8 cellular contexts compared by ENCODE assay signal in genomic region chr14:21070610-21071224, GRCh38. TPM values are rescaled to one million over a fixed set of nuclear protein-coding genes. Genes with fewer than 3 reads are reported as not detected.
DNase-seq lines count a peak whose midpoint lies in the region; ATAC-seq and TF ChIP-seq lines count a peak whose summit lies in the region.

No MANE protein-coding gene starts in this region.

- intact Hi-C loops in activated naive CD4-positive, alpha-beta T cell treated with anti-CD3 and anti-CD28 coated beads for 36 hours (cut with micrococcal nuclease) = no loop called here
- intact Hi-C loops in right lobe of liver (cut with DNase I) = no loop called here

- H3K4me1 Mint-ChIP-seq in activated naive CD4-positive, alpha-beta T cell treated with anti-CD3 and anti-CD28 coated beads for 36 hours (ENCODE audit: low read depth) = peaks cover 29% of the 10 kb centered on the region

- CTCF ChIA-PET in activated naive CD4-positive, alpha-beta T cell treated with anti-CD3 and anti-CD28 coated beads for 36 hours (lab: Charles Lee) = interaction anchor here (1.0 to 5.8 kb wide), 9 partner anchors 16 to 145 kb away, joined by 4 to 60 read pairs (median 13); no protein-coding TSS in a partner anchor

- no peak for TF ChIP-seq POLR2A in right lobe of liver (IDR thresholded peaks at IDR 0.05)

- peaks cover 58% of the 10 kb centered on the region for H3K27me3 Mint-ChIP-seq in activated naive CD4-positive, alpha-beta T cell treated with anti-CD3 and anti-CD28 coated beads for 36 hours (ENCODE audit: low read depth)

- H3K9me3 ChIP-seq in right lobe of liver = no peaks in the 10 kb centered on the region

- peaks cover 0 to 3% (median under 1%) of the 10 kb centered on the region in 4 donors for H3K36me3 ChIP-seq in right lobe of liver

- no peak overlapping the region for H3K27ac Mint-ChIP-seq in activated naive CD4-positive, alpha-beta T cell treated with anti-CD3 and anti-CD28 coated beads for 36 hours

- ATAC-seq in HG02885 (IDR thresholded peaks at IDR 0.05; ENCODE audit: poor library complexity, unreplicated experiment) (peak; percentile 1), right lobe of liver (peak; percentile 31 to 45 (median 34)), HG02840 (IDR thresholded peaks at IDR 0.05; ENCODE audit: low FRiP score, unreplicated experiment) (no peak)

- TF ChIP-seq CTCF in right lobe of liver (IDR thresholded peaks at IDR 0.05) = no peak

- H3K27me3 ChIP-seq in right lobe of liver = no peaks in the 10 kb centered on the region

- H3K9me3 Mint-ChIP-seq in activated naive CD4-positive, alpha-beta T cell treated with anti-CD3 and anti-CD28 coated beads for 36 hours = no peaks in the 10 kb centered on the region

- H3K4me3 Mint-ChIP-seq in activated naive CD4-positive, alpha-beta T cell treated with anti-CD3 and anti-CD28 coated beads for 36 hours = peak overlapping the region; percentile 65

- WGBS in right lobe of liver (ENCODE audit: insufficient coverage, low coverage, low lambda C conversion rate, missing lambda C conversion rate) = 1% methylated on average over 23 of the region's 23 CpGs

- peak overlapping the region; percentile 73 to 75 (median 74) for H3K4me3 ChIP-seq in right lobe of liver

- peaks cover 0 to 25% (median 5%) of the 10 kb centered on the region in 4 donors for H3K4me1 ChIP-seq in right lobe of liver

- DNase-seq in activated naive CD4-positive, alpha-beta T cell treated with anti-CD3 and anti-CD28 coated beads for 36 hours = peak; percentile 23
- no peak for DNase-seq in activated naive CD4-positive, alpha-beta T cell treated with anti-CD3 and anti-CD28 coated beads, Interleukin-2, amount 50 U/mL, for 16 hours
- peak; percentile 61 for DNase-seq in RKO (ENCODE audit: low spot score)
- peak; percentile 18 for DNase-seq in dedifferentiated amniotic fluid mesenchymal stem cell (ENCODE audit: extremely low spot score)
- DNase-seq in right lobe of liver = peak; percentile 62 to 74 (median 72)
- peak in 33 of 49 donors; percentile 39 to 82 (median 62) for DNase-seq in substantia nigra (lab: John Stamatoyannopoulos, UW)

- no peaks in the 10 kb centered on the region for H3K36me3 Mint-ChIP-seq in activated naive CD4-positive, alpha-beta T cell treated with anti-CD3 and anti-CD28 coated beads for 36 hours (ENCODE audit: low read depth)

- H3K27ac ChIP-seq in right lobe of liver (peak overlapping the region; percentile 65 to 72 (median 66)), substantia nigra (ENCODE audit: low read depth, low read length, poor library complexity, severe bottlenecking) (peak overlapping the region; percentile 95)

RNA-seq across cellular contexts. Expression of gene ARHGEF40, which starts 0.6 kb away (rescaled TPM):
- total RNA-seq in activated naive CD4-positive, alpha-beta T cell treated with anti-CD3 and anti-CD28 coated beads for 36 hours = not detected
- total RNA-seq in right lobe of liver = 10 to 100 TPM; 17.1 to 35.8 (median 25.1) TPM

RNA-seq across cellular contexts. Expression of gene RNASE8, which starts 13.1 kb away (rescaled TPM):
- total RNA-seq in activated naive CD4-positive, alpha-beta T cell treated with anti-CD3 and anti-CD28 coated beads for 36 hours = not detected
- total RNA-seq in right lobe of liver = not detected

RNA-seq across cellular contexts. Expression of gene ZNF219, which starts 27.7 kb away (rescaled TPM):
- 1 to 10 TPM; 8.3 to 9.2 TPM for total RNA-seq in activated naive CD4-positive, alpha-beta T cell treated with anti-CD3 and anti-CD28 coated beads for 36 hours
- total RNA-seq in right lobe of liver = 10 to 100 TPM in 2 of 6 experiments, 1 to 10 TPM in 4; 6.9 to 20.6 (median 9.3) TPM

RNA-seq across cellular contexts. Expression of gene RNASE7, which starts 28.6 kb away (rescaled TPM):
- total RNA-seq in activated naive CD4-positive, alpha-beta T cell treated with anti-CD3 and anti-CD28 coated beads for 36 hours = not detected
- under 1 TPM in 3 of 6 experiments, not detected in 3; 0.18 to 0.31 (median 0.22) TPM for total RNA-seq in right lobe of liver

RNA-seq across cellular contexts. Expression of gene TMEM253, which starts 30.1 kb away (rescaled TPM):
- total RNA-seq in activated naive CD4-positive, alpha-beta T cell treated with anti-CD3 and anti-CD28 coated beads for 36 hours = not detected
- 1 to 10 TPM in 1 of 6 experiments, under 1 TPM in 3, not detected in 2; 0.20 to 1.2 (median 0.38) TPM for total RNA-seq in right lobe of liver

Comparison
In these comparisons a context has a peak if more than half of its experiments do, and no peak if none do; other contexts are left out.
1. RNA of gene ARHGEF40, which starts 0.6 kb away (total RNA-seq): 17.1 to 35.8 TPM in right lobe of liver; not detected in activated naive CD4-positive, alpha-beta T cell treated with anti-CD3 and anti-CD28 coated beads for 36 hours; every median in the first group is over 10 times any median in the second.